In genomic region chr1:121184290-121185127, GRCh38 we compare ENCODE assay signal across 8 cellular contexts. TPM values are rescaled to one million over a fixed set of nuclear protein-coding genes. Genes with fewer than 3 reads are reported as not detected.
DNase-seq lines count a peak whose midpoint lies in the region; ATAC-seq, FAIRE-seq and TF ChIP-seq lines count a peak whose summit lies in the region.
"Not testable (repeated sequence)": the region's sequence is repeated elsewhere in the genome, so short reads cannot be mapped to it uniquely, and the experiment has no call there.

FAM72B (minus strand) TSS chr1:121184340; CDS start chr1:121183489, 851 bp downstream.
SRGAP2C (plus strand) TSS chr1:121184975; CDS start chr1:121187447, 2,472 bp downstream.

- H3K4me2 ChIP-seq in keratinocyte (ENCODE audit: control insufficient read depth, extremely low read depth, insufficient read depth, low read depth, low read length) = peak within 1 kb of the TSS; percentile 48

- H3K9me1 ChIP-seq in keratinocyte (ENCODE audit: control insufficient read depth, extremely low read depth, insufficient read depth, low read length) = not testable (repeated sequence)

- TF ChIP-seq CTCF in AG10803 (conservative IDR thresholded peaks at IDR 0.05; ENCODE audit: low read length); keratinocyte (optimal IDR thresholded peaks at IDR 0.05 in 1 of 3, IDR thresholded peaks at IDR 0.05 in 1 of 3, conservative IDR thresholded peaks at IDR 0.05 in 1 of 3; ENCODE audit: extremely low read depth in 1 of 3, insufficient read depth in 2 of 3, low read length in 3 of 3): not testable (repeated sequence)

- DNase-seq in AG10803 (ENCODE audit: low read depth) = peak; percentile 100
- DNase-seq in GM19240 (ENCODE audit: insufficient read length, low spot score) = peak; percentile 11
- DNase-seq in NCI-H510A (lab: John Stamatoyannopoulos, UW) = peak; percentile 96
- DNase-seq in activated CD4-positive, CD25-positive, alpha-beta regulatory T cell treated with anti-CD3 and anti-CD28 coated beads, Interleukin-2, amount 50 U/mL, for 72 hours = peak; percentile 81
- peak; percentile 100 for DNase-seq in cerebellar cortex (ENCODE audit: low spot score)
- peak; percentile 90 for DNase-seq in keratinocyte (ENCODE audit: low read depth, low spot score)
- DNase-seq in stimulated activated CD4-positive, alpha-beta T cell treated with anti-CD3 and anti-CD28 coated beads, Interleukin-15, amount 100 ng/mL, for 48 hours (ENCODE audit: low read depth in 2 of 2) = peak; percentile 84 to 90

- H3K79me2 ChIP-seq in keratinocyte (ENCODE audit: control insufficient read depth, insufficient read depth, low read length) = not testable (repeated sequence)

- not testable (repeated sequence) for H4K20me1 ChIP-seq in keratinocyte (ENCODE audit: control insufficient read depth, extremely low read depth, insufficient read depth, low read length)

- ATAC-seq in HG03432 (IDR thresholded peaks at IDR 0.05; ENCODE audit: unreplicated experiment) = peak; percentile 82

- dilution Hi-C loops in keratinocyte (cut with MboI; ENCODE audit: extremely low pct_ligation_motif_present, low sequenced_read_pairs) = not testable (repeated sequence)

- not testable (repeated sequence) for FAIRE-seq in keratinocyte (lab: Jason Lieb, UNC)

- not testable (repeated sequence) for H3K27me3 ChIP-seq in keratinocyte (ENCODE audit: control insufficient read depth, extremely low read depth, insufficient read depth, low read length)

- H2AFZ ChIP-seq in keratinocyte (ENCODE audit: control insufficient read depth, low read length) = not testable (repeated sequence)

- H3K27ac ChIP-seq in keratinocyte (ENCODE audit: control insufficient read depth, insufficient read depth, low read length) = not testable (repeated sequence)

- not testable (repeated sequence) for H3K36me3 ChIP-seq in keratinocyte (ENCODE audit: control insufficient read depth in 2 of 2, extremely low read depth in 1 of 2, insufficient read depth in 2 of 2, low read length in 2 of 2)

- H3K9me3 ChIP-seq in keratinocyte (ENCODE audit: control insufficient read depth, low read depth, low read length) = not testable (repeated sequence)

- H3K4me1 ChIP-seq in keratinocyte (ENCODE audit: control insufficient read depth, extremely low read depth, insufficient read depth, low read length) = not testable (repeated sequence)

- H3K4me3 ChIP-seq in AG10803 (ENCODE audit: low read length) = peak within 1 kb of the TSS; percentile 55
- peak within 1 kb of the TSS; percentile 27 to 44 (median 40) for H3K4me3 ChIP-seq in keratinocyte (ENCODE audit: control insufficient read depth in 2 of 3, extremely low read depth in 1 of 3, insufficient read depth in 2 of 3, low read depth in 1 of 3, low read length in 3 of 3)

- not testable (repeated sequence) for H3K9ac ChIP-seq in keratinocyte (ENCODE audit: control insufficient read depth, extremely low read depth, insufficient read depth, low read length)

RNA-seq across cellular contexts. Expression of gene FAM72B, which starts in this region (rescaled TPM):
- polyA plus RNA-seq in keratinocyte = 1.2 to 5.6 TPM (median 2.5 TPM) in 3 replicates
- not detected for polyA plus RNA-seq in keratinocyte (2011; ENCODE audit: low read depth)
- polyA plus RNA-seq in keratinocyte (2011; cell fraction: cytosol; rRNA removed) = 0.81 and 1.3 TPM in 2 replicates
- polyA plus RNA-seq in keratinocyte (2011; cell fraction: nucleus; rRNA removed) = 1.4 and 4.5 TPM in 2 replicates
- 0.86 and 2.9 TPM in 2 replicates for polyA plus RNA-seq in keratinocyte (2012; ENCODE audit: low replicate concordance)
- 1.9 to 3.5 TPM (median 3.2 TPM) in 3 replicates for polyA minus RNA-seq in keratinocyte
- 4.6 TPM for polyA minus RNA-seq in keratinocyte (2011; cell fraction: cytosol; rRNA and poly(A)+ RNA removed)
- 1.6 and 4.1 TPM in 2 replicates for polyA minus RNA-seq in keratinocyte (2011; cell fraction: nucleus; rRNA and poly(A)+ RNA removed)

RNA-seq across cellular contexts. Expression of gene SRGAP2C, which starts in this region (rescaled TPM):
- polyA plus RNA-seq in keratinocyte = 3.0 to 4.5 TPM (median 4.2 TPM) in 3 replicates
- polyA plus RNA-seq in keratinocyte (2011; ENCODE audit: low read depth) = 4.9 TPM
- 2.2 and 3.3 TPM in 2 replicates for polyA plus RNA-seq in keratinocyte (2011; cell fraction: cytosol; rRNA removed)
- polyA plus RNA-seq in keratinocyte (2011; cell fraction: nucleus; rRNA removed) = 5.6 and 7.0 TPM in 2 replicates
- 3.7 and 4.4 TPM in 2 replicates for polyA plus RNA-seq in keratinocyte (2012; ENCODE audit: low replicate concordance)
- polyA minus RNA-seq in keratinocyte = 3.4 to 7.9 TPM (median 6.6 TPM) in 3 replicates
- 3.8 TPM for polyA minus RNA-seq in keratinocyte (2011; cell fraction: cytosol; rRNA and poly(A)+ RNA removed)
- polyA minus RNA-seq in keratinocyte (2011; cell fraction: nucleus; rRNA and poly(A)+ RNA removed) = 6.5 and 10.3 TPM in 2 replicates

Comparison
In these comparisons a context has a peak if more than half of its experiments do, and no peak if none do; other contexts are left out.
1. DNase-seq: peak in every context shown above with its lines; median percentile 100 in AG10803; 100 in cerebellar cortex; 96 in NCI-H510A; 90 in keratinocyte; 87 in stimulated activated CD4-positive, alpha-beta T cell treated with anti-CD3 and anti-CD28 coated beads, Interleukin-15, amount 100 ng/mL, for 48 hours; 81 in activated CD4-positive, CD25-positive, alpha-beta regulatory T cell treated with anti-CD3 and anti-CD28 coated beads, Interleukin-2, amount 50 U/mL, for 72 hours; 11 in GM19240.